Comparison of ENCODE assay signal across 8 cellular contexts in the genomic region with DNA sequence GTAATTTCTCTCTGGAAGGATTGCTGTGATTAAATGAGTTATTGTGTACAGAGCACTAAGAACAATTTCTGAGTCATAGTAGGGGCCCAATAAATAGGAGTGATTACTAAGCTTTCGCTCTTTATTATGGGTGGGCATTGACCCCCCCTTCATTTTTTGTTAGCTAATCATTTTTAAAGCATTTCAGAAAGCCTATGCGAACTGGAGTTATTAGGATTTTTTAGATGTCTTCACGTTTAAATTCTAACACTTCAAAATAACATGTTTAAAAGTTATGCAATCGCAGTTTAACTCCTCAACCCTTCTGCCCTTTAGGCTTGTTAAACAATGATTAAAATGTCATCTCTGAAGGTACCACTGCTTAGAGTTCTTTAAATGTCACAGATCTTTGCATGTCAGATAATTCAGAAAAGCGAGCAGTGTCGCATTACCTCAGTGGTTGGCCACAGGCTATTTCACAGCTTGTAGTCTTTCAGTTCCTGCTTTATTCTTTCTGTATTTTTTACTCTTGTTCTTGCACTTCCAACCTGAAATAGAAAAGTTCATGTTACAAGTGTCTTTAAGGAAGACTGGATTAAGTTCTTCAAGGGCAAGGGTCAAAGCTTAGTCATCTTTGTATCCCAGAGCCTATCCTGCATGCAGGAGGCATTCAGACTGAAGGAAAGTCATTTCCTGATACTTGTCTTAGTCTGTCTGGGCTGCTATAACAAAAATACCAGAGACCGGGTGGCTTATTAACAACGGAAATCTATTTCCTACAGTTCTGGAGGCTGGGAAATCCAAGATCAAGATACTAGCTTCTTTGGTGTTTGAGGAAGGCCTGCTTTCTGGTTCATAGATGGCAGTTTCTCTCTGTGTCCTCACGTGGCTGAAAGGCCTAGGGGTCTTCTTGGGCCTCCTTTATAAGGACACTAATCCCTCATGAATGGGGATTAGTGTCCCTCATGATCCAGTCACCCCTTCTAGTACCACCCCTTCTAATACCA.
DNase-seq lines count a peak whose midpoint lies in the region; ATAC-seq, FAIRE-seq and TF ChIP-seq lines count a peak whose summit lies in the region.

No MANE protein-coding gene starts in this region.

- peak; percentile 84 for ATAC-seq in HG02938 (IDR thresholded peaks at IDR 0.05; ENCODE audit: unreplicated experiment)

- intact Hi-C loops in kidney (cut with DNase I) (no loop called here), thyroid gland (cut with DNase I) (no loop called here)
- intact Hi-C loops in activated CD4-positive, alpha-beta T cell treated with anti-CD3 and anti-CD28 coated beads, Interleukin-2, amount 10 ng/mL, durations not matched to agents 24 days and 14 days (cut with micrococcal nuclease) = no loop called here

- TF ChIP-seq CTCF in kidney (IDR thresholded peaks at IDR 0.05; ENCODE audit: borderline replicate concordance, extremely low read depth, insufficient read depth) (no peak), thyroid gland (IDR thresholded peaks at IDR 0.05) (no peak)

- peaks cover 40% of the 10 kb centered on the region for H3K4me1 Mint-ChIP-seq in activated CD4-positive, alpha-beta T cell treated with anti-CD3 and anti-CD28 coated beads, Interleukin-2, amount 10 ng/mL, durations not matched to agents 24 days and 14 days

- H3K9me3 ChIP-seq in kidney (ENCODE audit: control insufficient read depth in 1 of 2, low read length in 2 of 2) = no peaks in the 10 kb centered on the region
- H3K9me3 ChIP-seq in thyroid gland = no peaks in the 10 kb centered on the region

- DNase-seq in NCI-H82 (lab: John Stamatoyannopoulos, UW) (peak; percentile 34), NCI-H82 treated with DMSO at 0.1 percent for 48 hours (lab: John Stamatoyannopoulos, UW; ENCODE audit: unreplicated experiment) (no peak), RCC 7860 (ENCODE audit: low spot score) (peak; percentile 85), kidney (no peak), thyroid gland (no peak), NCI-H1048 (lab: John Stamatoyannopoulos, UW) (no peak)
- DNase-seq in activated CD4-positive, alpha-beta T cell treated with anti-CD3 and anti-CD28 coated beads, Interleukin-2, amount 10 ng/mL, durations not matched to agents 24 days and 14 days = no peak

- no peaks in the 10 kb centered on the region for H3K36me3 ChIP-seq in kidney (ENCODE audit: control insufficient read depth in 1 of 2, insufficient read depth in 2 of 2, low read length in 2 of 2)
- no peaks in the 10 kb centered on the region for H3K36me3 ChIP-seq in thyroid gland

- H3K4me3 Mint-ChIP-seq in activated CD4-positive, alpha-beta T cell treated with anti-CD3 and anti-CD28 coated beads, Interleukin-2, amount 10 ng/mL, durations not matched to agents 24 days and 14 days = no peak overlapping the region

- H3K9ac ChIP-seq in kidney (ENCODE audit: low read length in 2 of 2) = no peak overlapping the region

- H3K27ac ChIP-seq in kidney (ENCODE audit: low read depth in 2 of 2, low read length in 2 of 2) = peak overlapping the region; percentile 53 to 57
- H3K27ac ChIP-seq in thyroid gland = peak overlapping the region in 1 of 3 donors; percentile 12

- H3K27me3 ChIP-seq in thyroid gland = no peaks in the 10 kb centered on the region

- H3K4me3 ChIP-seq in kidney (ENCODE audit: low read length in 2 of 2) = no peak overlapping the region
- H3K4me3 ChIP-seq in thyroid gland (replicated peaks in 1 of 3) = no peak overlapping the region

- H3K4me1 ChIP-seq in kidney (ENCODE audit: control insufficient read depth in 1 of 2, insufficient read depth in 1 of 2, low read depth in 1 of 2, low read length in 2 of 2) (peaks cover 28 to 35% of the 10 kb centered on the region in 2 donors), thyroid gland (peaks cover 57 to 69% of the 10 kb centered on the region in 2 donors)

- FAIRE-seq in RCC 7860 (lab: Jason Lieb, UNC) = peak; percentile 88
- no peak for FAIRE-seq in kidney (lab: Jason Lieb, UNC)

- H3K27ac Mint-ChIP-seq in activated CD4-positive, alpha-beta T cell treated with anti-CD3 and anti-CD28 coated beads, Interleukin-2, amount 10 ng/mL, durations not matched to agents 24 days and 14 days = no peak overlapping the region

- peaks cover 4% of the 10 kb centered on the region for H3K36me3 Mint-ChIP-seq in activated CD4-positive, alpha-beta T cell treated with anti-CD3 and anti-CD28 coated beads, Interleukin-2, amount 10 ng/mL, durations not matched to agents 24 days and 14 days (ENCODE audit: low read depth)

- H3K27me3 Mint-ChIP-seq in activated CD4-positive, alpha-beta T cell treated with anti-CD3 and anti-CD28 coated beads, Interleukin-2, amount 10 ng/mL, durations not matched to agents 24 days and 14 days = no peaks in the 10 kb centered on the region

- no peak for TF ChIP-seq POLR2A in thyroid gland (IDR thresholded peaks at IDR 0.05)

- no peaks in the 10 kb centered on the region for H3K9me3 Mint-ChIP-seq in activated CD4-positive, alpha-beta T cell treated with anti-CD3 and anti-CD28 coated beads, Interleukin-2, amount 10 ng/mL, durations not matched to agents 24 days and 14 days

- 85 to 92% methylated on average over 9 of the region's 9 CpGs for WGBS in thyroid gland, 2 donors

Comparison
In these comparisons a context has a peak if more than half of its experiments do, and no peak if none do; other contexts are left out.
1. DNase-seq: peak in NCI-H82 (single experiment) and RCC 7860 (single experiment); none in NCI-H82 treated with DMSO at 0.1 percent for 48 hours (single experiment), kidney (single experiment), thyroid gland (0 of 2), activated CD4-positive, alpha-beta T cell treated with anti-CD3 and anti-CD28 coated beads, Interleukin-2, amount 10 ng/mL, durations not matched to agents 24 days and 14 days (single experiment) and NCI-H1048 (single experiment).